In genomic region chr7:105224884-105225651, GRCh38 we compare ENCODE assay signal across 8 cellular contexts.
DNase-seq lines count a peak whose midpoint lies in the region; ATAC-seq, FAIRE-seq and TF ChIP-seq lines count a peak whose summit lies in the region.

No MANE protein-coding gene starts in this region.

- POLR2A ChIA-PET in A673 (lab: Charles Lee; ENCODE audit: low non-redundant PET): no interaction called here

- H3K27ac ChIP-seq in A673 (ENCODE audit: low read depth, low read length, poor library complexity, severe bottlenecking): peak overlapping the region; percentile 25
- peak overlapping the region in 1 of 4 donors; percentile 7 for H3K27ac ChIP-seq in pancreas

- ATAC-seq in HG02759 (IDR thresholded peaks at IDR 0.05; ENCODE audit: unreplicated experiment) (peak; percentile 88), pancreas (peak; percentile 73 to 94 (median 84)), HG03159 (IDR thresholded peaks at IDR 0.05; ENCODE audit: unreplicated experiment) (no peak)

- peaks cover 6% of the 10 kb centered on the region for H3K9me3 Mint-ChIP-seq in chondrocyte (ENCODE audit: low read depth)

- intact Hi-C loops in A673 (cut with micrococcal nuclease; ENCODE audit: unreplicated experiment) (no loop called here), pancreas (cut with DNase I) (no loop called here)

- in situ Hi-C loops in G401 (cut with HindIII; ENCODE audit: low sequenced_read_pairs): no loop called here

- DNase-seq in A673 (ENCODE audit: low spot score) (peak; percentile 82), GM12865 (ENCODE audit: low read depth) (peak; percentile 58), NCI-H2227 (lab: John Stamatoyannopoulos, UW; ENCODE audit: unreplicated experiment) (peak; percentile 19), chondrocyte (ENCODE audit: low spot score) (no peak), pancreas (no peak), G401 (ENCODE audit: low spot score) (no peak)

- WGBS in pancreas, 2 donors: 57 to 58% methylated on average over 6 of the region's 6 CpGs

- no peak overlapping the region for H3K4me3 ChIP-seq in A673 (ENCODE audit: low read depth, low read length, poor library complexity, severe bottlenecking)
- H3K4me3 ChIP-seq in GM12865 (ENCODE audit: low read depth, low read length): no peak overlapping the region
- no peak overlapping the region for H3K4me3 ChIP-seq in pancreas

- BruUV-seq in A673 (replicated peaks; lab: Mats Ljungman, UMichigan): TSS peak; percentile 56

- H3K4me1 ChIP-seq in A673 (ENCODE audit: insufficient read depth, low read length, poor library complexity, severe bottlenecking): peaks cover 45% of the 10 kb centered on the region
- peaks cover 0 to 8% (median 8%) of the 10 kb centered on the region in 3 donors for H3K4me1 ChIP-seq in pancreas

- H3K27me3 Mint-ChIP-seq in chondrocyte (ENCODE audit: low read depth): no peaks in the 10 kb centered on the region

- peak overlapping the region; percentile 84 for H3K27ac Mint-ChIP-seq in chondrocyte (ENCODE audit: unreplicated experiment)

- H3K4me1 Mint-ChIP-seq in chondrocyte (ENCODE audit: low read depth): peaks cover 47% of the 10 kb centered on the region

- H3K36me3 Mint-ChIP-seq in chondrocyte (ENCODE audit: low read depth): no peaks in the 10 kb centered on the region

- H3K27me3 ChIP-seq in A673 (replicated peaks; ENCODE audit: insufficient read depth, low read depth, low read length, poor library complexity) (no peaks in the 10 kb centered on the region), pancreas (no peaks in the 10 kb centered on the region)

- H3K36me3 ChIP-seq in A673 (ENCODE audit: insufficient read depth, low read length, poor library complexity, severe bottlenecking) (peaks cover 5% of the 10 kb centered on the region), pancreas (no peaks in the 10 kb centered on the region)

- no peak for FAIRE-seq in pancreas (lab: Jason Lieb, UNC)

- H3K4me3 Mint-ChIP-seq in chondrocyte (ENCODE audit: unreplicated experiment): no peak overlapping the region

- H3K9me3 ChIP-seq in A673 (ENCODE audit: low read depth, low read length, poor library complexity, severe bottlenecking) (peaks cover 8% of the 10 kb centered on the region), pancreas (no peaks in the 10 kb centered on the region)

- CTCF ChIA-PET in A673 (lab: Charles Lee): interaction anchor here (0.6 kb wide), 1 partner anchor 26 kb away, joined by 4 read pairs; no protein-coding TSS in a partner anchor

- TF ChIP-seq CTCF in A673 (conservative IDR thresholded peaks at IDR 0.05; ENCODE audit: low read depth, low read length) (no peak), GM12865 (IDR thresholded peaks at IDR 0.05; ENCODE audit: insufficient read depth, low read depth, low read length, missing control alignments) (no peak), chondrocyte (IDR thresholded peaks at IDR 0.05) (no peak), pancreas (IDR thresholded peaks at IDR 0.05) (no peak)

Comparison
In these comparisons a context has a peak if more than half of its experiments do, and no peak if none do; other contexts are left out.
1. DNase-seq: peak in A673 (single experiment), GM12865 (single experiment) and NCI-H2227 (single experiment); none in chondrocyte (single experiment), pancreas (0 of 6) and G401 (single experiment).